In the genomic region with DNA sequence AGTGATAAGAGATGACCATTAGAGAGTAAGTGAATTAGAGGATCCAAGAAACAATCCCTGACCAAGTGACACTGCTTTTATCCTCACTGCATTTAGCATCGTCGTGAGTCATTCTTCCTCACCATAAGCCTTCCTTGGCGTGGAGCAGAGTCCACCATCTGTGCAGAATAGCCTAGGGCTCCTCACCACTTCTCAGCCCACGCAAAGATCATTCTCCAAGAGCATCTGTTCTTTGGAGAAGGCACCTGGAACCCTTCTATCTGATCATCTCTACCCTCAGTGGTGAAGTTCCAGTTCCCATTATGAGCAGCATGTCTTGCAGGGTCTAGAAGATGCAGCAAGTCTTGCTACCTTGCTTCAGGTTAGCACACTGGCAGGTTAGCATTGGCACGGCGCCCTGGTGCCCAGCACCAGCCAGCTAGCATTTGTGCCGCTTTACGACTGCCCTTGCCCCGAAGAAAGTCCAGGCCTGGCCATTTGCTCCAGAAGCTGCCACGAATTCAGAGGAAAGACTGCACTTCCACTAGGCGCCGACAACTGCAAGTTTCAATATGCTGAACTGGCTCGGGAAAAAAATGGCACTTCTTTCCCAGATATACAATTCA, we compare ENCODE assay signal across 16 cellular contexts.
DNase-seq lines count a peak whose midpoint lies in the region; ATAC-seq lines count a peak whose summit lies in the region.
"Had no signal": no experiment of that assay in that cellular context is flagged by ENCODE, and none has a peak within 500 bp of the region (broad histone marks: within the 10 kb centered on the region; RNA-seq: fewer than 3 reads in every experiment).

No MANE protein-coding gene starts in this region.

- peak; percentile 32 for DNase-seq in Daoy (ENCODE audit: low read depth)
- peak; percentile 55 for DNase-seq in M059J (ENCODE audit: low read depth)
- DNase-seq in dedifferentiated amniotic fluid mesenchymal stem cell (ENCODE audit: extremely low spot score): peak; percentile 47
- peak; percentile 49 for DNase-seq in middle frontal gyrus (ENCODE audit: extremely low spot score, low spot score)
- DNase-seq in NCI-H1048 (lab: John Stamatoyannopoulos, UW): no peak
- no peak for DNase-seq in amygdala (lab: John Stamatoyannopoulos, UW)
- DNase-seq in DMS114 treated with DMSO at 0.1 percent for 48 hours (lab: John Stamatoyannopoulos, UW; ENCODE audit: unreplicated experiment): no peak
- DNase-seq: effector memory CD8-positive, alpha-beta T cell; left ventricle myocardium superior; MM.1S; NCI-H2029; SHP77; stimulated activated CD4-positive, alpha-beta T cell treated with anti-CD3 and anti-CD28 coated beads, Interleukin-4, amount 100 ng/mL, for 4 hours; stimulated activated CD8-positive, alpha-beta memory T cell treated with anti-CD3 and anti-CD28 coated beads, Interleukin-4, amount 100 ng/mL, for 48 hours; T-helper 17 cell had no signal

- ATAC-seq in GM18498 (IDR thresholded peaks at IDR 0.05; ENCODE audit: unreplicated experiment): no peak
- ATAC-seq: effector memory CD8-positive, alpha-beta T cell; left ventricle myocardium superior; T-helper 17 cell had no signal

Comparison
In these comparisons a context has a peak if more than half of its experiments do, and no peak if none do; other contexts are left out.
1. DNase-seq: peak in Daoy (single experiment), M059J (single experiment), dedifferentiated amniotic fluid mesenchymal stem cell (single experiment) and middle frontal gyrus (single experiment); none in NCI-H1048 (single experiment), amygdala (0 of 56) and DMS114 treated with DMSO at 0.1 percent for 48 hours (single experiment).